In genomic region chr2:230715201-230715600, GRCh38 we compare ENCODE assay signal across 9 cellular contexts. TPM values are rescaled to one million over a fixed set of nuclear protein-coding genes. Genes with fewer than 3 reads are reported as not detected.
A peak's percentile ranks its signal among the peaks of the same experiment; 100 is the strongest.
DNase-seq lines count a peak whose midpoint lies in the region; ATAC-seq, FAIRE-seq and TF ChIP-seq lines count a peak whose summit lies in the region.
"Had no signal": no experiment of that assay in that cellular context is flagged by ENCODE, and none has a peak within 500 bp of the region (broad histone marks: within the 10 kb centered on the region; RNA-seq: fewer than 3 reads in every experiment).

No MANE protein-coding gene starts in this region.

- no peak for TF ChIP-seq RAD21 in K562 (CRISPR knock-in tag; conservative IDR thresholded peaks at IDR 0.05 in 1 of 2, IDR thresholded peaks at IDR 0.05 in 1 of 2)

- TF ChIP-seq CTCF in KMS-11 (conservative IDR thresholded peaks at IDR 0.05; ENCODE audit: low read depth, low read length), result no peak
- no peak for TF ChIP-seq CTCF in K562 (IDR thresholded peaks at IDR 0.05 in 2 of 3, conservative IDR thresholded peaks at IDR 0.05 in 1 of 3; ENCODE audit: insufficient read depth in 2 of 3, low read depth in 1 of 3, low read length in 3 of 3)

- POLR2A ChIA-PET in K562 (lab: Yijun Ruan, JAX), result interaction anchor here (1.5 to 1.9 kb wide), 2 partner anchors 8 to 57 kb away, joined by 5 to 8 read pairs; no protein-coding TSS in a partner anchor

- peaks cover 72% of the 10 kb centered on the region for H3K4me1 ChIP-seq in BLaER1
- peaks cover 46% of the 10 kb centered on the region for H3K4me1 ChIP-seq in KMS-11 (ENCODE audit: low read depth, poor library complexity, severe bottlenecking)
- H3K4me1 ChIP-seq in K562 (replicated peaks in 1 of 2; ENCODE audit: control insufficient read depth in 2 of 2, insufficient read depth in 2 of 2, low read length in 2 of 2), result peaks cover 21 to 29% of the 10 kb centered on the region in 2 experiments; a peak in 4 of 5 replicates
- H3K4me1 ChIP-seq in mucosa of stomach (ENCODE audit: control insufficient read depth, insufficient read depth, low read length), result peaks cover 26% of the 10 kb centered on the region

- H3K9me1 ChIP-seq in K562 (ENCODE audit: control insufficient read depth, insufficient read depth, low read length), result no peaks in the 10 kb centered on the region

- ATAC-seq in K562 (no peak), HG02885 (IDR thresholded peaks at IDR 0.05; ENCODE audit: poor library complexity, unreplicated experiment) (no peak), HG03469 (IDR thresholded peaks at IDR 0.05; ENCODE audit: unreplicated experiment) (no peak)

- no peaks in the 10 kb centered on the region for H3K9me3 ChIP-seq in BLaER1
- no peaks in the 10 kb centered on the region for H3K9me3 ChIP-seq in K562 (replicated peaks; ENCODE audit: control insufficient read depth, insufficient read depth, low read depth, low read length)
- no peaks in the 10 kb centered on the region for H3K9me3 ChIP-seq in mucosa of stomach (ENCODE audit: control insufficient read depth, low read length)

- peaks cover 75% of the 10 kb centered on the region for H4K20me1 ChIP-seq in BLaER1
- peaks cover 18% of the 10 kb centered on the region for H4K20me1 ChIP-seq in KMS-11 (ENCODE audit: insufficient read depth)
- peaks cover 36% of the 10 kb centered on the region for H4K20me1 ChIP-seq in K562 (replicated peaks; ENCODE audit: control insufficient read depth, insufficient read depth, low read length)

- no peak for TF ChIP-seq POLR2A in K562 (conservative IDR thresholded peaks at IDR 0.05)
- no peak for TF ChIP-seq POLR2A in GM12891 (IDR thresholded peaks at IDR 0.05; ENCODE audit: low read depth, low read length)

- peak in 3 of 4 experiments; percentile 13 to 30 (median 18) for DNase-seq in K562 (ENCODE audit: extremely low read depth in 1 of 4, low spot score in 3 of 4)
- DNase-seq in HPDE6-E6E7 (ENCODE audit: extremely low spot score), result no peak
- DNase-seq in GM12891 (ENCODE audit: insufficient read length, low spot score), result no peak

- H3K4me3 ChIP-seq in BLaER1 (no peak overlapping the region), KMS-11 (IDR thresholded peaks at IDR 0.05; ENCODE audit: insufficient read depth, low read depth, low read length) (no peak overlapping the region), K562 (peak overlapping the region; percentile 84), mucosa of stomach (ENCODE audit: low read length) (peak overlapping the region; percentile 4)

- no peak overlapping the region for H2AFZ ChIP-seq in KMS-11 (ENCODE audit: low read depth)
- no peak overlapping the region for H2AFZ ChIP-seq in K562 (ENCODE audit: low read depth, low read length)

- whole genome bisulfite sequencing in K562 (ENCODE audit: insufficient coverage, low coverage, missing lambda C conversion rate), result 14% methylated on average over 3 of the region's 3 CpGs

- H3K79me2 ChIP-seq in KMS-11 (ENCODE audit: insufficient read depth, low read depth) (peaks cover 71% of the 10 kb centered on the region), K562 (ENCODE audit: control insufficient read depth, insufficient read depth, low read length) (peaks cover 81% of the 10 kb centered on the region)

- FAIRE-seq in K562 (lab: Jason Lieb, UNC) (no peak), GM12891 (lab: Jason Lieb, UNC) (no peak)
- FAIRE-seq: H54 had no signal

- CTCF ChIA-PET in K562 (lab: Yijun Ruan, JAX; ENCODE audit: low intra/inter-chr PET ratio), result interaction anchor here (0.6 kb wide), 1 partner anchor 658 kb away, joined by 9 read pairs; no protein-coding TSS in a partner anchor

- H3K9ac ChIP-seq in BLaER1 (no peak overlapping the region; the same call in 1 of the 2 replicates), KMS-11 (no peak overlapping the region), K562 (ENCODE audit: insufficient read depth in 1 of 2, low read depth in 2 of 2, low read length in 2 of 2) (peak overlapping the region in 1 of 2 experiments; percentile 88; a peak in 3 of 4 replicates), mucosa of stomach (ENCODE audit: low read length) (no peak overlapping the region)

- H3K27me3 ChIP-seq in BLaER1 (no peaks in the 10 kb centered on the region), KMS-11 (ENCODE audit: insufficient read depth, low read depth) (no peaks in the 10 kb centered on the region), K562 (ENCODE audit: control insufficient read depth in 2 of 2, insufficient read depth in 2 of 2, low read length in 2 of 2) (no peaks in the 10 kb centered on the region), mucosa of stomach (ENCODE audit: control insufficient read depth, insufficient read depth, low read length) (no peaks in the 10 kb centered on the region)

- in situ Hi-C loops in K562 (cut with MboI), result no loop called here

- no TSS peak for BruUV-seq in K562 (replicated peaks; lab: Mats Ljungman, UMichigan)

- H3K4me2 ChIP-seq in BLaER1 (peak overlapping the region; percentile 88), KMS-11 (peak overlapping the region; percentile 76), K562 (ENCODE audit: insufficient read depth, low read length) (peak overlapping the region; percentile 86)

- H3K27ac ChIP-seq in BLaER1 (no peak overlapping the region; the same call in 1 of the 2 replicates), KMS-11 (no peak overlapping the region), K562 (ENCODE audit: extremely low read depth, low read depth, low read length) (peak overlapping the region; percentile 95)

- H3K36me3 ChIP-seq in BLaER1, result peaks cover 11% of the 10 kb centered on the region
- H3K36me3 ChIP-seq in KMS-11 (ENCODE audit: insufficient read depth), result no peaks in the 10 kb centered on the region
- H3K36me3 ChIP-seq in K562 (ENCODE audit: control insufficient read depth, insufficient read depth, low read length), result peaks cover 42% of the 10 kb centered on the region
- H3K36me3 ChIP-seq in mucosa of stomach (ENCODE audit: control insufficient read depth, insufficient read depth, low read length), result no peaks in the 10 kb centered on the region

- intact Hi-C loops in K562 (cut with micrococcal nuclease), result loop anchor here (10.0 kb wide), 1 partner anchor 300 kb away; the partner anchor contains the start of gene SP100

- no peak for TF ChIP-seq EP300 in K562 (IDR thresholded peaks at IDR 0.05; ENCODE audit: low read length)

TF ChIP-seq in GM12891, 5 proteins besides CTCF, POLR2A, EP300 and RAD21:
- TF ChIP-seq SPI1 (IDR thresholded peaks at IDR 0.05; ENCODE audit: low read depth, low read length), result no peak
- TF ChIP-seq POU2F2 (IDR thresholded peaks at IDR 0.05; ENCODE audit: low read depth, low read length), result no peak

RNA-seq across cellular contexts. Expression of gene CAB39, which starts 2.6 kb away (rescaled TPM):
- total RNA-seq in K562 (2011; cell fraction: chromatin; rRNA removed; ENCODE audit: low replicate concordance), result 40.4 and 84.2 TPM in 2 replicates
- 26.8 and 29.9 TPM in 2 replicates for total RNA-seq in K562 (2011; cell fraction: nucleolus; rRNA removed)
- 50.8 and 86.8 TPM in 2 replicates for total RNA-seq in K562 (2011; cell fraction: nucleoplasm; rRNA removed)
- 48.3 and 52.6 TPM in 2 replicates for total RNA-seq in K562 (2014; rRNA removed)
- total RNA-seq in K562 (2014; rRNA removed; fragmentation: Illumina TruSeq; extraction: Trizol), result 70.6 and 78.4 TPM in 2 replicates
- total RNA-seq in K562 (2015; rRNA removed; fragmentation: Illumina TruSeq; extraction: Trizol), result 91.8 and 94.4 TPM in 2 replicates
- total RNA-seq in K562 (2021), result 70.4 and 74.7 TPM in 2 replicates
- polyA plus RNA-seq in K562 (2011; rRNA removed), result 62.8 and 85.9 TPM in 2 replicates
- 21.4 and 31.9 TPM in 2 replicates for polyA plus RNA-seq in K562 (2011; cell fraction: cytosol; rRNA removed)
- 30.5 and 39.5 TPM in 2 replicates for polyA plus RNA-seq in K562 (2011; cell fraction: nucleus; rRNA removed)
- 51.1 and 51.6 TPM in 2 replicates for polyA plus RNA-seq in K562 (2012)
- polyA plus RNA-seq in K562 (2014; fragmentation: Illumina TruSeq; extraction: Trizol), result 66.0 and 70.1 TPM in 2 replicates
- 10 to 100 TPM; 27.2 to 37.4 TPM for polyA plus RNA-seq in K562 (2014; fragmentation: Nextera tagmentation; extraction: Ambion mirVana)
- polyA plus RNA-seq in K562 (2014; rRNA removed), result 51.8 and 52.8 TPM in 2 replicates
- 113 and 122 TPM in 2 replicates for polyA minus RNA-seq in K562 (2011; rRNA and poly(A)+ RNA removed)
- 46.9 and 70.5 TPM in 2 replicates for polyA minus RNA-seq in K562 (2011; cell fraction: cytosol; rRNA and poly(A)+ RNA removed)
- 28.0 and 46.1 TPM in 2 replicates for polyA minus RNA-seq in K562 (2011; cell fraction: nucleus; rRNA and poly(A)+ RNA removed)
- 40.5 TPM for polyA plus RNA-seq in GM12891 (2012; ENCODE audit: low read depth, missing spikeins)

Comparison
In these comparisons a context has a peak if more than half of its experiments do, and no peak if none do; other contexts are left out.
1. H3K4me3 ChIP-seq: peak in K562 (single experiment) and mucosa of stomach (single experiment); none in BLaER1 (single experiment) and KMS-11 (single experiment).
2. DNase-seq: peak in K562 (3 of 4); none in HPDE6-E6E7 (single experiment) and GM12891 (single experiment).
3. Peak in every context shown above with its lines, with median percentiles within 50 percentile points of each other: H3K4me2 ChIP-seq.